1 cellular context compared by ENCODE assay signal in genomic region chr16:67537636-67538591, GRCh38.
TF ChIP-seq lines count a peak whose summit lies in the region.

No MANE protein-coding gene starts in this region.

TF ChIP-seq in HepG2, 621 proteins besides CTCF, POLR2A, EP300 and RAD21 (continued from another document and continues in another):
- TF ChIP-seq USF2 (IDR thresholded peaks at IDR 0.05; ENCODE audit: low read depth, low read length), result no peak
- no peak for TF ChIP-seq USF2 (CRISPR knock-in tag; IDR thresholded peaks at IDR 0.05; ENCODE audit: borderline replicate concordance)
- no peak for TF ChIP-seq KAT2B (IDR thresholded peaks at IDR 0.05; ENCODE audit: borderline replicate concordance, low read depth, low read length)
- no peak for TF ChIP-seq ZNF530 (CRISPR knock-in tag; IDR thresholded peaks at IDR 0.05; ENCODE audit: low read depth)
- TF ChIP-seq THYN1 (CRISPR knock-in tag; IDR thresholded peaks at IDR 0.05; ENCODE audit: borderline replicate concordance, low read depth), result no peak
- TF ChIP-seq ZNF510 (CRISPR knock-in tag; IDR thresholded peaks at IDR 0.05; ENCODE audit: low read depth), result no peak
- TF ChIP-seq ZNF605 (CRISPR knock-in tag; IDR thresholded peaks at IDR 0.05), result no peak; the same call in 1 of the 2 replicates
- TF ChIP-seq ZNF331 (CRISPR knock-in tag; IDR thresholded peaks at IDR 0.05), result peak; percentile 48; the same call in 1 of the 2 replicates
- TF ChIP-seq ZNF777 (CRISPR knock-in tag; IDR thresholded peaks at IDR 0.05), result peak; percentile 56; the same call in 1 of the 2 replicates
- TF ChIP-seq SP140L (CRISPR knock-in tag; IDR thresholded peaks at IDR 0.05; ENCODE audit: borderline replicate concordance), result no peak
- TF ChIP-seq ZFP62 (CRISPR knock-in tag; IDR thresholded peaks at IDR 0.05), result no peak
- TF ChIP-seq PAWR (CRISPR knock-in tag; IDR thresholded peaks at IDR 0.05; ENCODE audit: borderline replicate concordance), result no peak
- no peak for TF ChIP-seq ZFAT (CRISPR knock-in tag; conservative IDR thresholded peaks at IDR 0.05)
- TF ChIP-seq ZKSCAN1 (IDR thresholded peaks at IDR 0.05; ENCODE audit: low read length), result no peak
- TF ChIP-seq E2F1 (CRISPR knock-in tag; IDR thresholded peaks at IDR 0.05), result no peak; the same call in 1 of the 2 replicates
- no peak for TF ChIP-seq ZNF143 (CRISPR knock-in tag; IDR thresholded peaks at IDR 0.05)
- TF ChIP-seq ETS1 (CRISPR knock-in tag; IDR thresholded peaks at IDR 0.05), result no peak
- TF ChIP-seq ZHX2 (IDR thresholded peaks at IDR 0.05; ENCODE audit: low read depth), result no peak
- no peak for TF ChIP-seq ZHX2 (CRISPR knock-in tag; IDR thresholded peaks at IDR 0.05; ENCODE audit: borderline replicate concordance)
- no peak for TF ChIP-seq ZFP36L1 (CRISPR knock-in tag; IDR thresholded peaks at IDR 0.05)
- peak; percentile 44 for TF ChIP-seq SRSF1 (optimal IDR thresholded peaks at IDR 0.05; ENCODE audit: low read depth, low read length)
- TF ChIP-seq ZNF121 (CRISPR knock-in tag; IDR thresholded peaks at IDR 0.05), result no peak
- TF ChIP-seq ZNF431 (CRISPR knock-in tag; IDR thresholded peaks at IDR 0.05; ENCODE audit: borderline replicate concordance, low read depth), result no peak
- no peak for TF ChIP-seq PRPF4 (IDR thresholded peaks at IDR 0.05; ENCODE audit: low read depth, low read length, poor library complexity, severe bottlenecking)
- TF ChIP-seq SRF (IDR thresholded peaks at IDR 0.05; ENCODE audit: low read depth, low read length), result no peak
- TF ChIP-seq ZNF879 (CRISPR knock-in tag; IDR thresholded peaks at IDR 0.05), result no peak
- no peak for TF ChIP-seq FOXK2 (IDR thresholded peaks at IDR 0.05)
- no peak for TF ChIP-seq ZNF83 (CRISPR knock-in tag; IDR thresholded peaks at IDR 0.05; ENCODE audit: borderline replicate concordance)
- TF ChIP-seq HNRNPUL1 (IDR thresholded peaks at IDR 0.05; ENCODE audit: low read depth, low read length), result no peak
- TF ChIP-seq ZNF343 (CRISPR knock-in tag; IDR thresholded peaks at IDR 0.05), result peak; percentile 66
- no peak for TF ChIP-seq ZNF780A (CRISPR knock-in tag; IDR thresholded peaks at IDR 0.05)
- TF ChIP-seq THAP7 (CRISPR knock-in tag; IDR thresholded peaks at IDR 0.05), result no peak
- no peak for TF ChIP-seq MYNN (CRISPR knock-in tag; IDR thresholded peaks at IDR 0.05; ENCODE audit: low read depth)
- TF ChIP-seq NCOR1 (IDR thresholded peaks at IDR 0.05; ENCODE audit: borderline replicate concordance, low read length), result no peak
- no peak; the same call in 1 of the 2 replicates for TF ChIP-seq NRL (CRISPR knock-in tag; IDR thresholded peaks at IDR 0.05; ENCODE audit: borderline replicate concordance)
- no peak for TF ChIP-seq ZFP82 (CRISPR knock-in tag; IDR thresholded peaks at IDR 0.05; ENCODE audit: borderline replicate concordance)
- TF ChIP-seq TSC22D2 (CRISPR knock-in tag; IDR thresholded peaks at IDR 0.05; ENCODE audit: borderline replicate concordance), result no peak
- TF ChIP-seq ZNF850 (CRISPR knock-in tag; conservative IDR thresholded peaks at IDR 0.05), result no peak
- no peak for TF ChIP-seq MTF1 (CRISPR knock-in tag; IDR thresholded peaks at IDR 0.05)
- no peak for TF ChIP-seq TOE1 (CRISPR knock-in tag; IDR thresholded peaks at IDR 0.05)
- TF ChIP-seq SRSF4 (IDR thresholded peaks at IDR 0.05; ENCODE audit: low read depth, low read length, poor library complexity, severe bottlenecking), result no peak
- no peak for TF ChIP-seq ZBTB39 (CRISPR knock-in tag; IDR thresholded peaks at IDR 0.05)
- peak; percentile 90 for TF ChIP-seq AGO1 (IDR thresholded peaks at IDR 0.05; ENCODE audit: low read depth, low read length, poor library complexity, severe bottlenecking)
- no peak for TF ChIP-seq ZNF710 (CRISPR knock-in tag; IDR thresholded peaks at IDR 0.05; ENCODE audit: borderline replicate concordance)
- no peak for TF ChIP-seq ZNF414 (CRISPR knock-in tag; IDR thresholded peaks at IDR 0.05)
- TF ChIP-seq PPARG (CRISPR knock-in tag; conservative IDR thresholded peaks at IDR 0.05), result no peak
- no peak for TF ChIP-seq ZNF12 (CRISPR knock-in tag; IDR thresholded peaks at IDR 0.05)
- TF ChIP-seq POLR2AphosphoS2 (IDR thresholded peaks at IDR 0.05; ENCODE audit: low read depth, low read length), result no peak
- peak; percentile 28; the same call in 1 of the 2 replicates for TF ChIP-seq SALL1 (CRISPR knock-in tag; IDR thresholded peaks at IDR 0.05)
- TF ChIP-seq ZNF709 (CRISPR knock-in tag; IDR thresholded peaks at IDR 0.05), result no peak
- no peak for TF ChIP-seq PREB (CRISPR knock-in tag; IDR thresholded peaks at IDR 0.05)
- TF ChIP-seq ZNF768 (CRISPR knock-in tag; IDR thresholded peaks at IDR 0.05), result no peak; the same call in 1 of the 2 replicates
- TF ChIP-seq HMG20A (CRISPR knock-in tag; IDR thresholded peaks at IDR 0.05; ENCODE audit: borderline replicate concordance), result no peak
- TF ChIP-seq NFE2L2 (IDR thresholded peaks at IDR 0.05; ENCODE audit: low read length), result no peak
